ENCODE assay signal across 2 cellular contexts in the genomic region with DNA sequence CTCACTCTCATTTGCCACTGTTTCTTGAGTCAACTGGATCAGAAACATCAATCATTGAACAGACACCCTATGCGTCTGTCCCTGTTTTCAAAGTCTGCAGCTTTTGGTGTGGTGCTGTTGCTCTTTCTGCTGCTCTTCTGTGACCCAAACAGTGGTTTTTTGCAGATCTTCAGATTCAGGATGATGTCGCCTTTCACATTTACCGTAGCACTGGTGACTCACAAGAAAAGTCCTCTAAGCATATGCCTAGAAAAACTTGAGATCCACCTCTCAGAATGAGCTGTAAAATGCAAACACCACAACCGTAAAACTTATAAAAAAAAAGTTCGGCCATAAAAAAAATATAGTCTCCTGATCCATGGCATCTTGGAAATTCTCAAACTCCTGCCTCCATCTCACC.
TF ChIP-seq lines count a peak whose summit lies in the region.

No MANE protein-coding gene starts in this region.

TF ChIP-seq in SK-N-SH, 30 proteins besides CTCF, POLR2A, EP300 and RAD21 (continued from another document):
- no peak for TF ChIP-seq MXI1 (IDR thresholded peaks at IDR 0.05; ENCODE audit: low read depth, low read length)
- no peak for TF ChIP-seq YY1 (IDR thresholded peaks at IDR 0.05; ENCODE audit: low read depth)

TF ChIP-seq in SK-N-SH treated with all-trans-retinoic acid at 6 μM for 48 hours, 23 proteins besides CTCF, POLR2A, EP300 and RAD21:
- TF ChIP-seq, protein P1, sequence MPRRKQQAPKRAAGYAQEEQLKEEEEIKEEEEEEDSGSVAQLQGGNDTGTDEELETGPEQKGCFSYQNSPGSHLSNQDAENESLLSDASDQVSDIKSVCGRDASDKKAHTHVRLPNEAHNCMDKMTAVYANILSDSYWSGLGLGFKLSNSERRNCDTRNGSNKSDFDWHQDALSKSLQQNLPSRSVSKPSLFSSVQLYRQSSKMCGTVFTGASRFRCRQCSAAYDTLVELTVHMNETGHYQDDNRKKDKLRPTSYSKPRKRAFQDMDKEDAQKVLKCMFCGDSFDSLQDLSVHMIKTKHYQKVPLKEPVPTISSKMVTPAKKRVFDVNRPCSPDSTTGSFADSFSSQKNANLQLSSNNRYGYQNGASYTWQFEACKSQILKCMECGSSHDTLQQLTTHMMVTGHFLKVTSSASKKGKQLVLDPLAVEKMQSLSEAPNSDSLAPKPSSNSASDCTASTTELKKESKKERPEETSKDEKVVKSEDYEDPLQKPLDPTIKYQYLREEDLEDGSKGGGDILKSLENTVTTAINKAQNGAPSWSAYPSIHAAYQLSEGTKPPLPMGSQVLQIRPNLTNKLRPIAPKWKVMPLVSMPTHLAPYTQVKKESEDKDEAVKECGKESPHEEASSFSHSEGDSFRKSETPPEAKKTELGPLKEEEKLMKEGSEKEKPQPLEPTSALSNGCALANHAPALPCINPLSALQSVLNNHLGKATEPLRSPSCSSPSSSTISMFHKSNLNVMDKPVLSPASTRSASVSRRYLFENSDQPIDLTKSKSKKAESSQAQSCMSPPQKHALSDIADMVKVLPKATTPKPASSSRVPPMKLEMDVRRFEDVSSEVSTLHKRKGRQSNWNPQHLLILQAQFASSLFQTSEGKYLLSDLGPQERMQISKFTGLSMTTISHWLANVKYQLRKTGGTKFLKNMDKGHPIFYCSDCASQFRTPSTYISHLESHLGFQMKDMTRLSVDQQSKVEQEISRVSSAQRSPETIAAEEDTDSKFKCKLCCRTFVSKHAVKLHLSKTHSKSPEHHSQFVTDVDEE (CRISPR knock-in tag; IDR thresholded peaks at IDR 0.05): no peak
- TF ChIP-seq, protein P2, sequence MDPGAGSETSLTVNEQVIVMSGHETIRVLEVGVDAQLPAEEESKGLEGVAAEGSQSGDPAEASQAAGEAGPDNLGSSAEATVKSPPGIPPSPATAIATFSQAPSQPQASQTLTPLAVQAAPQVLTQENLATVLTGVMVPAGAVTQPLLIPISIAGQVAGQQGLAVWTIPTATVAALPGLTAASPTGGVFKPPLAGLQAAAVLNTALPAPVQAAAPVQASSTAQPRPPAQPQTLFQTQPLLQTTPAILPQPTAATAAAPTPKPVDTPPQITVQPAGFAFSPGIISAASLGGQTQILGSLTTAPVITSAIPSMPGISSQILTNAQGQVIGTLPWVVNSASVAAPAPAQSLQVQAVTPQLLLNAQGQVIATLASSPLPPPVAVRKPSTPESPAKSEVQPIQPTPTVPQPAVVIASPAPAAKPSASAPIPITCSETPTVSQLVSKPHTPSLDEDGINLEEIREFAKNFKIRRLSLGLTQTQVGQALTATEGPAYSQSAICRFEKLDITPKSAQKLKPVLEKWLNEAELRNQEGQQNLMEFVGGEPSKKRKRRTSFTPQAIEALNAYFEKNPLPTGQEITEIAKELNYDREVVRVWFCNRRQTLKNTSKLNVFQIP (CRISPR knock-in tag; IDR thresholded peaks at IDR 0.05; ENCODE audit: borderline replicate concordance, low read depth): no peak
- TF ChIP-seq BACH2 (CRISPR knock-in tag; IDR thresholded peaks at IDR 0.05; ENCODE audit: borderline replicate concordance) (no peak), PPARA (CRISPR knock-in tag; IDR thresholded peaks at IDR 0.05; ENCODE audit: borderline replicate concordance) (no peak), TOX (CRISPR knock-in tag; IDR thresholded peaks at IDR 0.05; ENCODE audit: borderline replicate concordance) (no peak), GLIS3 (CRISPR knock-in tag; IDR thresholded peaks at IDR 0.05) (no peak)
- TF ChIP-seq, protein P3, sequence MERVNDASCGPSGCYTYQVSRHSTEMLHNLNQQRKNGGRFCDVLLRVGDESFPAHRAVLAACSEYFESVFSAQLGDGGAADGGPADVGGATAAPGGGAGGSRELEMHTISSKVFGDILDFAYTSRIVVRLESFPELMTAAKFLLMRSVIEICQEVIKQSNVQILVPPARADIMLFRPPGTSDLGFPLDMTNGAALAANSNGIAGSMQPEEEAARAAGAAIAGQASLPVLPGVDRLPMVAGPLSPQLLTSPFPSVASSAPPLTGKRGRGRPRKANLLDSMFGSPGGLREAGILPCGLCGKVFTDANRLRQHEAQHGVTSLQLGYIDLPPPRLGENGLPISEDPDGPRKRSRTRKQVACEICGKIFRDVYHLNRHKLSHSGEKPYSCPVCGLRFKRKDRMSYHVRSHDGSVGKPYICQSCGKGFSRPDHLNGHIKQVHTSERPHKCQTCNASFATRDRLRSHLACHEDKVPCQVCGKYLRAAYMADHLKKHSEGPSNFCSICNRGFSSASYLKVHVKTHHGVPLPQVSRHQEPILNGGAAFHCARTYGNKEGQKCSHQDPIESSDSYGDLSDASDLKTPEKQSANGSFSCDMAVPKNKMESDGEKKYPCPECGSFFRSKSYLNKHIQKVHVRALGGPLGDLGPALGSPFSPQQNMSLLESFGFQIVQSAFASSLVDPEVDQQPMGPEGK (CRISPR knock-in tag; IDR thresholded peaks at IDR 0.05; ENCODE audit: borderline replicate concordance): no peak
